Comparison of ENCODE assay signal across 1 cellular context in the genomic region with DNA sequence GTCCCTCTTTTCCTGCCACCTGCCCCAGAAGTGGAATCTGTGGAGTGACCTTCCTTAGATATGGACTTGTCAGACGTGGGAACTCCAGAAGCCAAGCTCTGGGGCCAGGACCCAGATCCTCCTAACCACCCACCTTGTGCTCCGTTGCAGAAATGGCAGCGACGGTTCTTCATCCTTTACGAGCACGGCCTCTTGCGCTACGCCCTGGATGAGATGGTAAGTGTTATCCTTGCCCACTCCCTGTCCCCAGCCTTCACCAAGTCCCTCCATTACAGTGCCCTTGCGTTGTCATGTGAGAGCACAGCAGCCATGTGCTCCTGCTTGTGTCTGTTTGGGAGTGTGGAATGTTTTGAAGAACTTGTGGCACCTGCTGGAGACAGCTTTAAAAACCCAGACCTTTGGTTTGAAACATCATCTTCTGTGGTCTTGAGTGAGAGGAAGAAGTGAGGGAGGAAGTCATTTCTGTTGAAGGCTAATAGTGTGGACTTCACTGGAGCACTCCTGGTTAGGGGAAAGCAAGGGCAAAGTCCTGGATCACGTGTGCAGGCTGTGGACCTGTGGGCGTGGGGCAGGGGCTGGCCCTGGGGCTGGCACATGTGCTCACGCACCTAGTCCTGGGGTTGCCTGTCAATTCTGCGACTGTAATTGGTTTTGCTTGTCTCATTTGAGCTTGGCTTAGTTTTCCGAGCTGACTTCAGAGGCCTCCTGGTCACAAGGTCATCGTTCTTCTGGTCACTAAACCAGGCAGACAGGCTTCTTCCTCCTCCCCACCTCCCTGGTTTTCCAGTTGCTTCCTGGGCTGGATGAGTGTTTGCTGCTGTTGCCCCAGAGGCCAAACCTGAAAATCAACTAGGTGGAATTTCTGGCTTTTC.
TF ChIP-seq lines count a peak whose summit lies in the region.

No MANE protein-coding gene starts in this region.

TF ChIP-seq in HepG2, 621 proteins besides CTCF, POLR2A, EP300 and RAD21 (continued from another document and continues in another):
- TF ChIP-seq RERE (CRISPR knock-in tag; IDR thresholded peaks at IDR 0.05; ENCODE audit: low read depth) (no peak), ZNF12 (CRISPR knock-in tag; IDR thresholded peaks at IDR 0.05) (peak; percentile 63; the same call in 1 of the 2 replicates), SNAPC2 (CRISPR knock-in tag; IDR thresholded peaks at IDR 0.05) (peak; percentile 75; the same call in 1 of the 2 replicates), SIX4 (CRISPR knock-in tag; IDR thresholded peaks at IDR 0.05) (0 out of 2 replicates have a peak, but pooled peaks have one; percentile 8), FOXP1 (IDR thresholded peaks at IDR 0.05) (no peak), FOXP1 (CRISPR knock-in tag; IDR thresholded peaks at IDR 0.05) (0 out of 2 replicates have a peak, but pooled peaks have one; percentile 5), ZNF33B (CRISPR knock-in tag; IDR thresholded peaks at IDR 0.05) (no peak), MNT (IDR thresholded peaks at IDR 0.05) (peak; percentile 88), RORA (CRISPR knock-in tag; IDR thresholded peaks at IDR 0.05) (no peak), ZFP91 (CRISPR knock-in tag; IDR thresholded peaks at IDR 0.05; ENCODE audit: borderline replicate concordance) (peak; percentile 70), NCOR1 (IDR thresholded peaks at IDR 0.05; ENCODE audit: borderline replicate concordance, low read length) (peak; percentile 54; the same call in 1 of the 2 replicates), IRF1 (CRISPR knock-in tag; IDR thresholded peaks at IDR 0.05; ENCODE audit: low read depth) (no peak), AHDC1 (CRISPR knock-in tag; IDR thresholded peaks at IDR 0.05; ENCODE audit: borderline replicate concordance) (peak; percentile 62; the same call in 1 of the 2 replicates), ZNF333 (CRISPR knock-in tag; IDR thresholded peaks at IDR 0.05; ENCODE audit: borderline replicate concordance) (0 out of 2 replicates have a peak, but pooled peaks have one; percentile 18), ZNF121 (CRISPR knock-in tag; IDR thresholded peaks at IDR 0.05) (no peak), ZNF383 (CRISPR knock-in tag; IDR thresholded peaks at IDR 0.05; ENCODE audit: borderline replicate concordance) (peak; percentile 58; the same call in 1 of the 2 replicates), PHF20 (CRISPR knock-in tag; IDR thresholded peaks at IDR 0.05) (no peak), ZNF556 (CRISPR knock-in tag; IDR thresholded peaks at IDR 0.05; ENCODE audit: borderline replicate concordance) (peak; percentile 83), SOX6 (IDR thresholded peaks at IDR 0.05) (no peak), SOX6 (CRISPR knock-in tag; IDR thresholded peaks at IDR 0.05) (peak; percentile 81), ZNF7 (CRISPR knock-in tag; IDR thresholded peaks at IDR 0.05) (0 out of 2 replicates have a peak, but pooled peaks have one; percentile 61), ZSCAN29 (CRISPR knock-in tag; conservative IDR thresholded peaks at IDR 0.05) (peak; percentile 82; the same call in 1 of the 2 replicates), ZNF614 (CRISPR knock-in tag; IDR thresholded peaks at IDR 0.05; ENCODE audit: borderline replicate concordance) (peak; percentile 57; the same call in 1 of the 2 replicates), ZNF619 (CRISPR knock-in tag; IDR thresholded peaks at IDR 0.05) (0 out of 2 replicates have a peak, but pooled peaks have one; percentile 73), ZNF230 (CRISPR knock-in tag; IDR thresholded peaks at IDR 0.05) (peak; percentile 85; the same call in 1 of the 2 replicates), HDAC2 (CRISPR knock-in tag; IDR thresholded peaks at IDR 0.05) (0 out of 2 replicates have a peak, but pooled peaks have one; percentile 59), GATAD2A (CRISPR knock-in tag; IDR thresholded peaks at IDR 0.05) (peak; percentile 90)
- TF ChIP-seq, protein P1, sequence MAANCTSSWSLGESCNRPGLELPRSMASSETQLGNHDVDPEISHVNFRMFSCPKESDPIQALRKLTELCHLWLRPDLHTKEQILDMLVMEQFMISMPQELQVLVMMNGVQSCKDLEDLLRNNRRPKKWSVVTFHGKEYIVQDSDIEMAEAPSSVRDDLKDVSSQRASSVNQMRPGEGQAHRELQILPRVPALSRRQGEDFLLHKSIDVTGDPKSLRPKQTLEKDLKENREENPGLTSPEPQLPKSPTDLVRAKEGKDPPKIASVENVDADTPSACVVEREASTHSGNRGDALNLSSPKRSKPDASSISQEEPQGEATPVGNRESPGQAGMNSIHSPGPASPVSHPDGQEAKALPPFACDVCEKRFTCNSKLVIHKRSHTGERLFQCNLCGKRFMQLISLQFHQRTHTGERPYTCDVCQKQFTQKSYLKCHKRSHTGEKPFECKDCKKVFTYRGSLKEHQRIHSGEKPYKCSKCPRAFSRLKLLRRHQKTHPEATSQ (CRISPR knock-in tag; IDR thresholded peaks at IDR 0.05; ENCODE audit: borderline replicate concordance), result no peak
- TF ChIP-seq, protein P2, sequence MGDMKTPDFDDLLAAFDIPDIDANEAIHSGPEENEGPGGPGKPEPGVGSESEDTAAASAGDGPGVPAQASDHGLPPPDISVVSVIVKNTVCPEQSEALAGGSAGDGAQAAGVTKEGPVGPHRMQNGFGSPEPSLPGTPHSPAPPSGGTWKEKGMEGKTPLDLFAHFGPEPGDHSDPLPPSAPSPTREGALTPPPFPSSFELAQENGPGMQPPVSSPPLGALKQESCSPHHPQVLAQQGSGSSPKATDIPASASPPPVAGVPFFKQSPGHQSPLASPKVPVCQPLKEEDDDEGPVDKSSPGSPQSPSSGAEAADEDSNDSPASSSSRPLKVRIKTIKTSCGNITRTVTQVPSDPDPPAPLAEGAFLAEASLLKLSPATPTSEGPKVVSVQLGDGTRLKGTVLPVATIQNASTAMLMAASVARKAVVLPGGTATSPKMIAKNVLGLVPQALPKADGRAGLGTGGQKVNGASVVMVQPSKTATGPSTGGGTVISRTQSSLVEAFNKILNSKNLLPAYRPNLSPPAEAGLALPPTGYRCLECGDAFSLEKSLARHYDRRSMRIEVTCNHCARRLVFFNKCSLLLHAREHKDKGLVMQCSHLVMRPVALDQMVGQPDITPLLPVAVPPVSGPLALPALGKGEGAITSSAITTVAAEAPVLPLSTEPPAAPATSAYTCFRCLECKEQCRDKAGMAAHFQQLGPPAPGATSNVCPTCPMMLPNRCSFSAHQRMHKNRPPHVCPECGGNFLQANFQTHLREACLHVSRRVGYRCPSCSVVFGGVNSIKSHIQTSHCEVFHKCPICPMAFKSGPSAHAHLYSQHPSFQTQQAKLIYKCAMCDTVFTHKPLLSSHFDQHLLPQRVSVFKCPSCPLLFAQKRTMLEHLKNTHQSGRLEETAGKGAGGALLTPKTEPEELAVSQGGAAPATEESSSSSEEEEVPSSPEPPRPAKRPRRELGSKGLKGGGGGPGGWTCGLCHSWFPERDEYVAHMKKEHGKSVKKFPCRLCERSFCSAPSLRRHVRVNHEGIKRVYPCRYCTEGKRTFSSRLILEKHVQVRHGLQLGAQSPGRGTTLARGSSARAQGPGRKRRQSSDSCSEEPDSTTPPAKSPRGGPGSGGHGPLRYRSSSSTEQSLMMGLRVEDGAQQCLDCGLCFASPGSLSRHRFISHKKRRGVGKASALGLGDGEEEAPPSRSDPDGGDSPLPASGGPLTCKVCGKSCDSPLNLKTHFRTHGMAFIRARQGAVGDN (CRISPR knock-in tag; IDR thresholded peaks at IDR 0.05), result peak; percentile 99
